ENCODE assay signal across 12 cellular contexts in genomic region chrX:19303216-19303880, GRCh38. TPM values are rescaled to one million over a fixed set of nuclear protein-coding genes. Genes with fewer than 3 reads are reported as not detected.
A peak's percentile ranks its signal among the peaks of the same experiment; 100 is the strongest.
DNase-seq lines count a peak whose midpoint lies in the region; ATAC-seq and TF ChIP-seq lines count a peak whose summit lies in the region.
"Had no signal": no experiment of that assay in that cellular context is flagged by ENCODE, and none has a peak within 500 bp of the region (broad histone marks: within the 10 kb centered on the region; RNA-seq: fewer than 3 reads in every experiment).

No MANE protein-coding gene starts in this region.

- H3K14ac ChIP-seq in neuronal stem cell (ENCODE audit: low read length), result no peak overlapping the region

- H3K4me3 ChIP-seq in MG63, result no peak overlapping the region
- no peak overlapping the region for H3K4me3 ChIP-seq in neuronal stem cell (ENCODE audit: low read length in 2 of 2)
- H3K4me3 ChIP-seq: vagina had no signal

- CTCF ChIA-PET in CD4-positive, alpha-beta T cell (lab: Charles Lee), result no interaction called here

- ATAC-seq in CD4-positive, alpha-beta T cell (ENCODE audit: poor library complexity), result no peak

- no peak for TF ChIP-seq CTCF in osteocyte (IDR thresholded peaks at IDR 0.05)
- no peak for TF ChIP-seq CTCF in CD4-positive, alpha-beta T cell (IDR thresholded peaks at IDR 0.05)

- no peak overlapping the region for H3K4me2 ChIP-seq in neuronal stem cell (ENCODE audit: insufficient read depth, low read length, poor library complexity, severe bottlenecking)

- H3K9ac ChIP-seq in neuronal stem cell (ENCODE audit: low read depth, low read length, poor library complexity), result no peak overlapping the region

- H3K27me3 ChIP-seq in MG63, result no peaks in the 10 kb centered on the region
- no peaks in the 10 kb centered on the region for H3K27me3 ChIP-seq in neuronal stem cell (ENCODE audit: control insufficient read depth in 3 of 3, insufficient read depth in 3 of 3, low read depth in 1 of 3, low read length in 3 of 3)
- no peaks in the 10 kb centered on the region for H3K27me3 ChIP-seq in CD4-positive, alpha-beta T cell (ENCODE audit: control insufficient read depth, insufficient read depth, low read length)
- H3K27me3 ChIP-seq: vagina had no signal

- H3K27ac Mint-ChIP-seq in osteocyte (ENCODE audit: unreplicated experiment), result peak overlapping the region; percentile 14
- H3K27ac Mint-ChIP-seq in CD4-positive, alpha-beta T cell, result no peak overlapping the region

- H3K9me3 ChIP-seq in MG63, result no peaks in the 10 kb centered on the region
- H3K9me3 ChIP-seq in neuronal stem cell (replicated peaks in 1 of 2; ENCODE audit: control insufficient read depth in 2 of 2, insufficient read depth in 1 of 2, low read depth in 1 of 2, low read length in 2 of 2), result no peaks in the 10 kb centered on the region
- no peaks in the 10 kb centered on the region for H3K9me3 ChIP-seq in CD4-positive, alpha-beta T cell (ENCODE audit: control insufficient read depth, low read length)
- H3K9me3 ChIP-seq: vagina had no signal

- H3K36me3 ChIP-seq in MG63 (no peaks in the 10 kb centered on the region), neuronal stem cell (replicated peaks in 1 of 2; ENCODE audit: control insufficient read depth in 2 of 2, insufficient read depth in 2 of 2, low read length in 2 of 2) (no peaks in the 10 kb centered on the region)
- H3K36me3 ChIP-seq: vagina had no signal

- H2BK120ac ChIP-seq in neuronal stem cell (ENCODE audit: low read depth, low read length), result no peak overlapping the region

- H3K9me3 Mint-ChIP-seq in osteocyte (ENCODE audit: unreplicated experiment), result peaks cover 15% of the 10 kb centered on the region
- no peaks in the 10 kb centered on the region for H3K9me3 Mint-ChIP-seq in CD4-positive, alpha-beta T cell

- no peak overlapping the region for H3K23ac ChIP-seq in neuronal stem cell (ENCODE audit: low read depth, low read length, poor library complexity)

- intact Hi-C loops in CD4-positive, alpha-beta T cell (cut with DNase I, micrococcal nuclease), result no loop called here

- H3K36me3 Mint-ChIP-seq in osteocyte (ENCODE audit: unreplicated experiment), result no peaks in the 10 kb centered on the region
- H3K36me3 Mint-ChIP-seq in CD4-positive, alpha-beta T cell (ENCODE audit: low read depth), result no peaks in the 10 kb centered on the region

- H2BK15ac ChIP-seq in neuronal stem cell (ENCODE audit: low read length), result no peak overlapping the region

- no CpG with 5 or more reads among the region's 10 CpGs for WGBS in neuronal stem cell (ENCODE audit: extremely low coverage in 2 of 2, insufficient read length in 2 of 2, insufficient replicate concordance in 1 of 2), 2 donors

- peaks cover 2% of the 10 kb centered on the region for H3K4me1 Mint-ChIP-seq in osteocyte (ENCODE audit: unreplicated experiment)
- no peaks in the 10 kb centered on the region for H3K4me1 Mint-ChIP-seq in CD4-positive, alpha-beta T cell (ENCODE audit: low read depth)

- peaks cover 3% of the 10 kb centered on the region for H3K27me3 Mint-ChIP-seq in osteocyte (ENCODE audit: unreplicated experiment)
- H3K27me3 Mint-ChIP-seq in CD4-positive, alpha-beta T cell, result peaks cover 8% of the 10 kb centered on the region

- POLR2A ChIA-PET in CD4-positive, alpha-beta T cell (lab: Charles Lee), result no interaction called here

- DNase-seq in COLO829 (ENCODE audit: low spot score), result peak; percentile 28
- DNase-seq in MG63, result peak; percentile 54
- DNase-seq in fibroblast of gingiva (ENCODE audit: low read depth), result peak; percentile 68
- no peak for DNase-seq in osteocyte (ENCODE audit: extremely low spot score, unreplicated experiment)
- DNase-seq in neuronal stem cell (ENCODE audit: low spot score), result no peak
- DNase-seq in CD4-positive, alpha-beta T cell, result no peak
- no peak for DNase-seq in DMS79 treated with DMSO at 0.1 percent for 48 hours (lab: John Stamatoyannopoulos, UW)
- DNase-seq in caudate nucleus (lab: John Stamatoyannopoulos, UW), result no peak
- DNase-seq: activated CD4-positive, CD25-positive, alpha-beta regulatory T cell treated with anti-CD3 and anti-CD28 coated beads, Interleukin-2, amount 50 U/mL, for 72 hours; activated effector memory CD4-positive, alpha-beta T cell treated with anti-CD3 and anti-CD28 coated beads, Interleukin-2, amount 50 U/mL, for 16 hours; NCI-H82 had no signal

- no peak overlapping the region for H2BK12ac ChIP-seq in neuronal stem cell (ENCODE audit: low read length)

- no peak overlapping the region for H3K4ac ChIP-seq in neuronal stem cell (ENCODE audit: low read length)

- H3K27ac ChIP-seq in neuronal stem cell (replicated peaks; ENCODE audit: low read length), result no peak overlapping the region
- H3K27ac ChIP-seq in CD4-positive, alpha-beta T cell (ENCODE audit: low read depth, low read length), result no peak overlapping the region
- no peak overlapping the region for H3K27ac ChIP-seq in caudate nucleus (ENCODE audit: low read depth, low read length)
- H3K27ac ChIP-seq: vagina had no signal

- H2BK5ac ChIP-seq in neuronal stem cell (ENCODE audit: low read length), result no peak overlapping the region

- no peak overlapping the region for H2AK5ac ChIP-seq in neuronal stem cell (ENCODE audit: low read depth, low read length)

- H3K18ac ChIP-seq in neuronal stem cell (ENCODE audit: low read length), result no peak overlapping the region

- no peaks in the 10 kb centered on the region for H3K79me1 ChIP-seq in neuronal stem cell (ENCODE audit: low read depth, low read length)

- no peak overlapping the region for H2AFZ ChIP-seq in neuronal stem cell (ENCODE audit: low read length)

- H3K4me3 Mint-ChIP-seq in osteocyte (ENCODE audit: unreplicated experiment), result no peak overlapping the region
- no peak overlapping the region for H3K4me3 Mint-ChIP-seq in CD4-positive, alpha-beta T cell

- no peak overlapping the region for H4K91ac ChIP-seq in neuronal stem cell (ENCODE audit: low read depth, low read length, poor library complexity)

- H3K4me1 ChIP-seq in neuronal stem cell (ENCODE audit: control insufficient read depth in 2 of 2, insufficient read depth in 1 of 2, low read depth in 1 of 2, low read length in 2 of 2), result no peaks in the 10 kb centered on the region
- H3K4me1 ChIP-seq: vagina had no signal

- no peak overlapping the region for H4K8ac ChIP-seq in neuronal stem cell (ENCODE audit: low read depth, low read length)

RNA-seq across cellular contexts. Expression of gene PDHA1, which starts 40.4 kb away (rescaled TPM):
- 158 and 347 TPM in 2 replicates for total RNA-seq in MG63 (2014; rRNA removed; shearing (Covaris generic); ENCODE audit: low replicate concordance)
- total RNA-seq in osteocyte, result 133 and 141 TPM in 2 replicates
- polyA plus RNA-seq in neuronal stem cell (2013, experiment 1 of 2), result 68.8 TPM
- polyA plus RNA-seq in neuronal stem cell (2013, experiment 2 of 2), result 62.3 TPM
- 10 to 100 TPM; 95.8 to 99.0 TPM for total RNA-seq in CD4-positive, alpha-beta T cell

Comparison
In these comparisons a context has a peak if more than half of its experiments do, and no peak if none do; other contexts are left out.
1. DNase-seq: peak in COLO829 (single experiment), MG63 (single experiment) and fibroblast of gingiva (single experiment); none in osteocyte (single experiment), neuronal stem cell (single experiment), CD4-positive, alpha-beta T cell (0 of 10), DMS79 treated with DMSO at 0.1 percent for 48 hours (single experiment) and caudate nucleus (0 of 61).